In the genomic region with DNA sequence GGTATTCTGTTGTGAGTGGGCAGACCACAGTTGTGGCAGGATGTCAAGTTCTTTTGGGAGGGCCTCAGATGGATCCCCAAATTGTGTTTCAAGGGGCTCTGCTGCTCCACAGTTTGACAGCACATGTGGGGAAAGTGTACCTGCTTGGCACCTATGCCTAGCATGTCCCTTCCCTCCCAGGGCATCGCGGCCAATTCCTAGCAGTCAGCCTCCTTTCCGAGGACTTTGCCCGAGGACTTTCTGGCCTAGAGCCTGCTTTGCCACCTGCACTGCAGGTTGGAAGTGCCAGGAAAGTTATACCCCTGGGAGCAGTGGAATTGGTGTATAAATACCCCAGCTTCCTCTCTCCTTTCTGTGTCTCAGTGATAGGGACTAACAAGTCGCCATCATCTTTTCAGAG, we compare ENCODE assay signal across 31 cellular contexts. TPM values are rescaled to one million over a fixed set of nuclear protein-coding genes. Genes with fewer than 3 reads are reported as not detected.
"Had no signal": no experiment of that assay in that cellular context is flagged by ENCODE, and none has a peak within 500 bp of the region (broad histone marks: within the 10 kb centered on the region; RNA-seq: fewer than 3 reads in every experiment).

No MANE protein-coding gene starts in this region.

- H3K4me1 ChIP-seq: esophagus muscularis mucosa, gastroesophageal sphincter had no signal

- FAIRE-seq: astrocyte, colon had no signal

- H3K36me3 ChIP-seq: brain microvascular endothelial cell, esophagus muscularis mucosa, gastroesophageal sphincter had no signal

- H3K27me3 ChIP-seq: brain microvascular endothelial cell had no signal

- DNase-seq: activated CD4-positive, alpha-beta memory T cell treated with anti-CD3 and anti-CD28 coated beads, Interleukin-2, amount 10 ng/mL, durations not matched to agents 7 days and 5 days; activated CD4-positive, alpha-beta T cell treated with anti-CD3 and anti-CD28 coated beads for 1 hour; activated CD4-positive, alpha-beta T cell treated with anti-CD3 and anti-CD28 coated beads for 4 hours; activated CD4-positive, alpha-beta T cell treated with anti-CD3 and anti-CD28 coated beads, Interleukin-2, amount 10 ng/mL, durations not matched to agents 7 days and 5 days; activated CD4-positive, alpha-beta T cell treated with anti-CD3 and anti-CD28 coated beads, Interleukin-2, amount 50 U/mL, for 4 hours; activated CD8-positive, alpha-beta memory T cell treated with anti-CD3 and anti-CD28 coated beads, Interleukin-2, amount 50 U/mL, for 48 hours; activated gamma-delta T cell treated with Interleukin-2 at 50 U/mL for 16 hours; activated naive CD4-positive, alpha-beta T cell treated with anti-CD3 and anti-CD28 coated beads, Interleukin-2, amount 50 U/mL, for 16 hours; activated naive CD4-positive, alpha-beta T cell treated with Interleukin-2 at 50 U/mL for 16 hours; activated T-cell treated with anti-CD3 and anti-CD28 coated beads for 4 hours; activated T-cell treated with anti-CD3 and anti-CD28 coated beads, Interleukin-2, amount 50 U/mL, for 24 hours; activated T-cell treated with anti-CD3 and anti-CD28 coated beads, Interleukin-2, amount 50 U/mL, for 72 hours; amniotic stem cell; anterior cingulate cortex; brain microvascular endothelial cell; caudate nucleus; cortex of kidney; dermis blood vessel endothelial cell; effector CD4-positive, alpha-beta T cell; effector memory CD8-positive, alpha-beta T cell; erythroblast; foreskin melanocyte; T-helper 2 cell had no signal

- H3K4me3 ChIP-seq: esophagus muscularis mucosa, gastroesophageal sphincter had no signal

- H3K9me3 ChIP-seq: esophagus muscularis mucosa, gastroesophageal sphincter had no signal

- H3K27ac ChIP-seq: brain microvascular endothelial cell, esophagus muscularis mucosa, gastroesophageal sphincter had no signal

- ATAC-seq: activated T-cell treated with anti-CD3 and anti-CD28 coated beads, Interleukin-2, amount 50 U/mL, for 72 hours; effector memory CD8-positive, alpha-beta T cell; gastroesophageal sphincter; WTC11 had no signal

RNA-seq across cellular contexts. Expression of a gene that starts 11.9 kb away (rescaled TPM):
- total RNA-seq: activated CD4-positive, alpha-beta memory T cell treated with anti-CD3 and anti-CD28 coated beads, Interleukin-2, amount 10 ng/mL, durations not matched to agents 7 days and 5 days; activated CD4-positive, alpha-beta T cell treated with anti-CD3 and anti-CD28 coated beads, Interleukin-2, amount 10 ng/mL, durations not matched to agents 7 days and 5 days; activated T-cell treated with anti-CD3 and anti-CD28 coated beads, Interleukin-2, amount 50 U/mL, for 72 hours; astrocyte; chondrocyte; dermis blood vessel endothelial cell; glomerular endothelial cell; T-helper 1 cell treated with Interleukin-12 subunit alpha and Interleukin-12 subunit beta and Interleukin-4 antibody, amounts not matched to agents 30 ng/mL and 1 ng/mL, for 36 hours had no signal
